ENCODE assay signal across 8 cellular contexts in the genomic region with DNA sequence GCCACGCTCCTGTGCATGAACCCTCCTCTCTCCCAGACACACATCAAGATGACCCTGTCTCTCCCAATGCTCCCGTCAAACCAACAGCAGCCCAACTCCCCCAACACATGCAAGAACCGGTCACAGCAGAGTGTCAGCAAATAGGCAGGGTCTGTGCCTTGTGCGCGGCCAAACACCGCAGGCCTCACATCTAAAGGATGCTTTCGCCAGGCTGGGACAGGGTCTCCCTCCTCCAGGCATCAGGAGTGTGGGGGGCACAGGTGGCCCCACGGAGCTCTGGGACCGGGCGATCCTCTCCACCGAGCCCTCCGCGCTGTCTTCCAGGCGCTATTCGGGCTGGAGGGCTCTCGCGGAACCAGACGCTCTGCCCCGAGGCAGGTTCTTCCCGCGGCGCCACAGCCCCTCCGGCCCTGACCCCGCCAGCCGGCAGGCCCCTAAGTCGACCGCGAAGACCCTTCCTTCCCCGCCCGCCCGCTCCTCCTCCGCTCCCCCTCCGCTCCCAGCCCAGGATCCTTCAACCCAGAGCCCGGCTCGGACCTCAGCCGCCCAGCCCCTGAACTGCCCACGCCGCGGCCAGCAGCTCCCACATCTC. TPM values are rescaled to one million over a fixed set of nuclear protein-coding genes. Genes with fewer than 3 reads are reported as not detected.
DNase-seq lines count a peak whose midpoint lies in the region; ATAC-seq and TF ChIP-seq lines count a peak whose summit lies in the region.

No MANE protein-coding gene starts in this region.

- peak; percentile 1 for ATAC-seq in GM18508 (IDR thresholded peaks at IDR 0.05; ENCODE audit: insufficient read depth, unreplicated experiment)
- no peak for ATAC-seq in HG03439 (IDR thresholded peaks at IDR 0.05; ENCODE audit: unreplicated experiment)

- POLR2A ChIA-PET in AG04449 (lab: Yijun Ruan, JAX) = interaction anchor here (0.5 kb wide), 1 partner anchor 521 kb away, joined by 3 read pairs; no protein-coding TSS in a partner anchor

- H3K27me3 ChIP-seq in mucosa of stomach (ENCODE audit: control insufficient read depth, insufficient read depth, low read length) = no peaks in the 10 kb centered on the region
- H3K27me3 ChIP-seq in transverse colon = no peaks in the 10 kb centered on the region

- H3K4me3 ChIP-seq in AG04449 (ENCODE audit: low read depth, low read length) = peak overlapping the region; percentile 83
- H3K4me3 ChIP-seq in mucosa of stomach (ENCODE audit: low read length) = peak overlapping the region; percentile 26
- H3K4me3 ChIP-seq in transverse colon = peak overlapping the region; percentile 67 to 98 (median 72)

- H3K27ac ChIP-seq in VCaP = peak overlapping the region; percentile 84
- H3K27ac ChIP-seq in epithelial cell of prostate = peak overlapping the region; percentile 39
- H3K27ac ChIP-seq in transverse colon = peak overlapping the region; percentile 86 to 97 (median 88)

- peaks cover 9% of the 10 kb centered on the region for H3K4me1 ChIP-seq in mucosa of stomach (ENCODE audit: control insufficient read depth, insufficient read depth, low read length)
- H3K4me1 ChIP-seq in transverse colon = peaks cover 2 to 17% (median 10%) of the 10 kb centered on the region in 4 donors

- no peaks in the 10 kb centered on the region for H3K36me3 ChIP-seq in mucosa of stomach (ENCODE audit: control insufficient read depth, insufficient read depth, low read length)
- H3K36me3 ChIP-seq in transverse colon = no peaks in the 10 kb centered on the region

- CTCF ChIA-PET in AG04449 (lab: Yijun Ruan, JAX) = interaction anchor here (2.1 kb wide), 1 partner anchor 9 kb away, joined by 8 read pairs; no protein-coding TSS in a partner anchor

- H3K9ac ChIP-seq in mucosa of stomach (ENCODE audit: low read length) = peak overlapping the region; percentile 78

- no peak for TF ChIP-seq POLR2A in transverse colon (IDR thresholded peaks at IDR 0.05)

- H3K9me3 ChIP-seq in mucosa of stomach (ENCODE audit: control insufficient read depth, low read length) = no peaks in the 10 kb centered on the region
- no peaks in the 10 kb centered on the region for H3K9me3 ChIP-seq in transverse colon

- no peak for TF ChIP-seq CTCF in AG04449 (IDR thresholded peaks at IDR 0.05; ENCODE audit: insufficient read depth, low read length, missing control alignments)
- TF ChIP-seq CTCF in VCaP (conservative IDR thresholded peaks at IDR 0.05) = no peak
- no peak for TF ChIP-seq CTCF in transverse colon (IDR thresholded peaks at IDR 0.05)

- no peak for TF ChIP-seq EP300 in transverse colon (IDR thresholded peaks at IDR 0.05; ENCODE audit: low read depth)

- DNase-seq in AG04449 (ENCODE audit: low read depth, low spot score) (no peak), HuH-7.5 (ENCODE audit: low spot score) (peak; percentile 13), epithelial cell of prostate (ENCODE audit: low read depth, low spot score) (no peak), transverse colon (peak; percentile 23)

- in situ Hi-C loops in transverse colon (cut with MboI; ENCODE audit: low pct_ligation_motif_present in 1 of 4, low pct_unique_long_range_greater_than_20kb in 1 of 4, low sequenced_read_pairs in 3 of 4) = no loop called here

- intact Hi-C loops in transverse colon (cut with DNase I; ENCODE audit: low total_unique reads) = loop anchor here (10.0 kb wide), 1 partner anchor 92 kb away; a partner anchor contains a TSS

- 7% methylated on average over 35 of the region's 39 CpGs; no CpG with 5 or more reads in 1 of the 2 donors for WGBS in transverse colon (ENCODE audit: low coverage in 1 of 2), 2 donors

RNA-seq across cellular contexts. Expression of a gene that starts 0.4 kb away (rescaled TPM):
- 10 to 100 TPM; 11.6 to 28.9 (median 19.1) TPM for total RNA-seq in transverse colon

RNA-seq across cellular contexts. Expression of a gene that starts 33.7 kb away (rescaled TPM):
- total RNA-seq in transverse colon = 10 to 100 TPM in 2 of 4 donors, 1 to 10 TPM in 2; 1.1 to 18.3 (median 8.5) TPM

Comparison
In these comparisons a context has a peak if more than half of its experiments do, and no peak if none do; other contexts are left out.
1. DNase-seq: peak in HuH-7.5 (single experiment) and transverse colon (single experiment); none in AG04449 (single experiment) and epithelial cell of prostate (single experiment).
2. H3K4me3 ChIP-seq: peak in every context shown above with its lines; median percentile 83 in AG04449; 72 in transverse colon; 26 in mucosa of stomach.
3. Peak in every context shown above with its lines, with median percentiles within 50 percentile points of each other: H3K27ac ChIP-seq.